Comparison of ENCODE assay signal across 23 cellular contexts in genomic region chr1:33162141-33162540, GRCh38. TPM values are rescaled to one million over a fixed set of nuclear protein-coding genes. Genes with fewer than 3 reads are reported as not detected.
A peak's percentile ranks its signal among the peaks of the same experiment; 100 is the strongest.
DNase-seq lines count a peak whose midpoint lies in the region; ATAC-seq, FAIRE-seq and TF ChIP-seq lines count a peak whose summit lies in the region.
"Had no signal": no experiment of that assay in that cellular context is flagged by ENCODE, and none has a peak within 500 bp of the region (broad histone marks: within the 10 kb centered on the region; RNA-seq: fewer than 3 reads in every experiment).

No MANE protein-coding gene starts in this region.

- H3K9me3 ChIP-seq in SK-N-SH (no peaks in the 10 kb centered on the region), neural progenitor cell (ENCODE audit: low read depth) (no peaks in the 10 kb centered on the region)
- H3K9me3 ChIP-seq: HAP-1, Peyer's patch had no signal

- no peak for DNase-seq in SK-N-SH
- DNase-seq in dorsolateral prefrontal cortex = no peak
- DNase-seq in neural progenitor cell (ENCODE audit: low spot score) = no peak
- no peak for DNase-seq in RCC 7860 (ENCODE audit: low spot score)
- DNase-seq in stimulated activated CD4-positive, alpha-beta T cell treated with anti-CD3 and anti-CD28 coated beads, Interleukin-12 subunit alpha, Interleukin-12 subunit beta, amount 100 ng/mL, for 4 hours = no peak
- no peak for DNase-seq in head of caudate nucleus
- DNase-seq in foreskin fibroblast = no peak
- DNase-seq: COR-L47, DMS 273 treated with DMSO at 0.1 percent for 48 hours, Karpas-422, NCI-H1092, NCI-H146, NCI-H2081, NCI-H446 treated with DMSO at 0.1 percent for 48 hours, NCI-H69, Peyer's patch had no signal

- H2AFZ ChIP-seq in SK-N-SH (ENCODE audit: low read depth) = no peak overlapping the region
- no peak overlapping the region for H2AFZ ChIP-seq in neural progenitor cell (replicated peaks)

- peak overlapping the region; percentile 32 for H3K27ac Mint-ChIP-seq in neural progenitor cell
- H3K27ac Mint-ChIP-seq: B cell had no signal

- H3K27ac ChIP-seq in SK-N-SH (ENCODE audit: low read depth in 2 of 2, low read length in 1 of 2) = no peak overlapping the region
- peak overlapping the region in 51 of 59 donors; percentile 9 to 96 (median 87) for H3K27ac ChIP-seq in dorsolateral prefrontal cortex
- H3K27ac ChIP-seq in neural progenitor cell = no peak overlapping the region
- H3K27ac ChIP-seq: 22Rv1, Peyer's patch had no signal

- no peak for TF ChIP-seq CTCF in SK-N-SH (IDR thresholded peaks at IDR 0.05)
- TF ChIP-seq CTCF in dorsolateral prefrontal cortex (IDR thresholded peaks at IDR 0.05 in 54 of 56, conservative IDR thresholded peaks at IDR 0.05 in 2 of 56; ENCODE audit: low read depth in 1 of 56, partially characterized antibody in 56 of 56) = no peak
- TF ChIP-seq CTCF in neural progenitor cell (IDR thresholded peaks at IDR 0.05) = no peak
- no peak for TF ChIP-seq CTCF in foreskin fibroblast (IDR thresholded peaks at IDR 0.05; ENCODE audit: low read depth, low read length)

- H3K4me1 ChIP-seq in SK-N-SH (ENCODE audit: control insufficient read depth in 1 of 2, insufficient read depth in 2 of 2, low read depth in 1 of 2, low read length in 1 of 2) (peaks cover 12 to 13% of the 10 kb centered on the region in 2 experiments; a peak in 3 of 4 replicates), neural progenitor cell (peaks cover 30% of the 10 kb centered on the region)
- H3K4me1 ChIP-seq: HAP-1 had no signal

- H3K27me3 ChIP-seq in SK-N-SH (ENCODE audit: insufficient read depth) (no peaks in the 10 kb centered on the region), dorsolateral prefrontal cortex (no peaks in the 10 kb centered on the region), neural progenitor cell (peaks cover 3% of the 10 kb centered on the region)
- H3K27me3 ChIP-seq: Peyer's patch had no signal

- H3F3A ChIP-seq in SK-N-SH (replicated peaks; ENCODE audit: insufficient read depth) (no peaks in the 10 kb centered on the region), neural progenitor cell (ENCODE audit: low read depth) (peaks cover 18% of the 10 kb centered on the region)

- H4K20me1 ChIP-seq in SK-N-SH (ENCODE audit: insufficient read depth) (no peaks in the 10 kb centered on the region), neural progenitor cell (ENCODE audit: low read depth) (no peaks in the 10 kb centered on the region)

- no peak for FAIRE-seq in RCC 7860 (lab: Jason Lieb, UNC)
- FAIRE-seq: G401.6, HTR-8/SVneo had no signal

- H3K79me2 ChIP-seq in SK-N-SH (ENCODE audit: insufficient read depth) (no peaks in the 10 kb centered on the region), neural progenitor cell (ENCODE audit: low read depth) (no peaks in the 10 kb centered on the region)

- CTCF ChIA-PET in SK-N-SH (lab: Yijun Ruan, JAX) = interaction anchor here (0.5 to 1.2 kb wide), 2 partner anchors 19 to 430 kb away, joined by 3 to 4 read pairs; no protein-coding TSS in a partner anchor

- peaks cover 17% of the 10 kb centered on the region for H3K27me3 Mint-ChIP-seq in neural progenitor cell (ENCODE audit: insufficient read depth, low read depth)
- H3K27me3 Mint-ChIP-seq: B cell, IgD-negative memory B cell had no signal

- peak overlapping the region; percentile 22 for H3K4me3 Mint-ChIP-seq in neural progenitor cell
- H3K4me3 Mint-ChIP-seq: B cell, IgD-negative memory B cell had no signal

- no peak for TF ChIP-seq EP300 in SK-N-SH (IDR thresholded peaks at IDR 0.05; ENCODE audit: borderline replicate concordance in 1 of 2, low read depth in 1 of 2, low read length in 1 of 2)

- WGBS in SK-N-SH (ENCODE audit: low lambda C conversion rate) = 74% methylated on average over 2 of the region's 2 CpGs

- H3K9me2 ChIP-seq in SK-N-SH = no peaks in the 10 kb centered on the region

- H3K4me1 Mint-ChIP-seq in neural progenitor cell = peaks cover 49% of the 10 kb centered on the region
- H3K4me1 Mint-ChIP-seq: B cell, IgD-negative memory B cell had no signal

- POLR2A ChIA-PET in SK-N-SH (lab: Yijun Ruan, JAX) = interaction anchor here (1.3 kb wide), 1 partner anchor 35 kb away, joined by 4 read pairs; no protein-coding TSS in a partner anchor

- H3K4me3 ChIP-seq in SK-N-SH (ENCODE audit: low read depth in 2 of 2, low read length in 1 of 2) = no peak overlapping the region
- H3K4me3 ChIP-seq in dorsolateral prefrontal cortex = no peak overlapping the region
- no peak overlapping the region for H3K4me3 ChIP-seq in neural progenitor cell
- H3K4me3 ChIP-seq in foreskin fibroblast (ENCODE audit: low read depth in 1 of 2, low read length in 2 of 2) = no peak overlapping the region
- H3K4me3 ChIP-seq: HAP-1, Peyer's patch had no signal

- no peak for ATAC-seq in SK-N-SH treated with all-trans-retinoic acid at 6 μM for 48 hours

- H3K36me3 Mint-ChIP-seq in neural progenitor cell = peaks cover 16% of the 10 kb centered on the region

- no peak for TF ChIP-seq RAD21 in SK-N-SH (IDR thresholded peaks at IDR 0.05; ENCODE audit: low read length)

- no peak overlapping the region for H3K4me2 ChIP-seq in SK-N-SH
- no peak overlapping the region for H3K4me2 ChIP-seq in neural progenitor cell

- peaks cover 4 to 8% of the 10 kb centered on the region in 2 experiments for H3K36me3 ChIP-seq in SK-N-SH (replicated peaks in 1 of 2; ENCODE audit: control insufficient read depth in 1 of 2, insufficient read depth in 2 of 2, low read length in 1 of 2)
- H3K36me3 ChIP-seq in neural progenitor cell = no peaks in the 10 kb centered on the region
- H3K36me3 ChIP-seq: HAP-1 had no signal

- intact Hi-C loops in dorsolateral prefrontal cortex (cut with DNase I) (no loop called here), head of caudate nucleus (cut with DNase I) (no loop called here)

- H3K9ac ChIP-seq in SK-N-SH (no peak overlapping the region), neural progenitor cell (no peak overlapping the region)

- peaks cover 4% of the 10 kb centered on the region for H3K9me3 Mint-ChIP-seq in neural progenitor cell

TF ChIP-seq in SK-N-SH treated with all-trans-retinoic acid at 6 μM for 48 hours, 23 proteins besides CTCF, POLR2A, EP300 and RAD21:
- TF ChIP-seq, protein P1, sequence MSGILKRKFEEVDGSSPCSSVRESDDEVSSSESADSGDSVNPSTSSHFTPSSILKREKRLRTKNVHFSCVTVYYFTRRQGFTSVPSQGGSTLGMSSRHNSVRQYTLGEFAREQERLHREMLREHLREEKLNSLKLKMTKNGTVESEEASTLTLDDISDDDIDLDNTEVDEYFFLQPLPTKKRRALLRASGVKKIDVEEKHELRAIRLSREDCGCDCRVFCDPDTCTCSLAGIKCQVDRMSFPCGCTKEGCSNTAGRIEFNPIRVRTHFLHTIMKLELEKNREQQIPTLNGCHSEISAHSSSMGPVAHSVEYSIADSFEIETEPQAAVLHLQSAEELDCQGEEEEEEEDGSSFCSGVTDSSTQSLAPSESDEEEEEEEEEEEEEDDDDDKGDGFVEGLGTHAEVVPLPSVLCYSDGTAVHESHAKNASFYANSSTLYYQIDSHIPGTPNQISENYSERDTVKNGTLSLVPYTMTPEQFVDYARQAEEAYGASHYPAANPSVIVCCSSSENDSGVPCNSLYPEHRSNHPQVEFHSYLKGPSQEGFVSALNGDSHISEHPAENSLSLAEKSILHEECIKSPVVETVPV (CRISPR knock-in tag; IDR thresholded peaks at IDR 0.05) = no peak
- TF ChIP-seq RARB (CRISPR knock-in tag; IDR thresholded peaks at IDR 0.05) = no peak
- TF ChIP-seq ZFP3 (CRISPR knock-in tag; IDR thresholded peaks at IDR 0.05) = peak; percentile 93
- no peak for TF ChIP-seq ESRRG (CRISPR knock-in tag; IDR thresholded peaks at IDR 0.05)
- no peak for TF ChIP-seq TOX (CRISPR knock-in tag; IDR thresholded peaks at IDR 0.05; ENCODE audit: borderline replicate concordance)

TF ChIP-seq in SK-N-SH, 30 proteins besides CTCF, POLR2A, EP300 and RAD21 (continues in another document):
- TF ChIP-seq SMC3 (IDR thresholded peaks at IDR 0.05; ENCODE audit: low read depth, low read length) (no peak), FOXM1 (IDR thresholded peaks at IDR 0.05; ENCODE audit: low read depth) (no peak), PBX3 (IDR thresholded peaks at IDR 0.05) (no peak), ZBTB33 (IDR thresholded peaks at IDR 0.05; ENCODE audit: borderline replicate concordance, low read depth) (no peak), MXI1 (IDR thresholded peaks at IDR 0.05; ENCODE audit: low read depth, low read length) (no peak)

RNA-seq across cellular contexts. Expression of gene TRIM62, which starts 19.7 kb away (rescaled TPM):
- 2.5 and 4.4 TPM in 2 replicates for polyA plus RNA-seq in SK-N-SH (2012; rRNA removed)
- polyA plus RNA-seq in SK-N-SH (2012; cell fraction: cytosol; rRNA removed) = 1.8 and 2.7 TPM in 2 replicates
- polyA plus RNA-seq in SK-N-SH (2012; cell fraction: nucleus; rRNA removed) = 8.0 and 8.7 TPM in 2 replicates
- total RNA-seq in dorsolateral prefrontal cortex (10 to 100 TPM in 104 of 120 experiments, 1 to 10 TPM in 16; 6.7 to 37.6 (median 13.9) TPM), neural progenitor cell (ENCODE audit: low replicate concordance) (1.4 and 5.0 TPM in 2 replicates)

Comparison
In these comparisons a context has a peak if more than half of its experiments do, and no peak if none do; other contexts are left out.
1. H3K27ac ChIP-seq: peak in dorsolateral prefrontal cortex (51 of 59); none in SK-N-SH (0 of 2) and neural progenitor cell (single experiment).